ENCODE assay signal across 1 cellular context in the genomic region with DNA sequence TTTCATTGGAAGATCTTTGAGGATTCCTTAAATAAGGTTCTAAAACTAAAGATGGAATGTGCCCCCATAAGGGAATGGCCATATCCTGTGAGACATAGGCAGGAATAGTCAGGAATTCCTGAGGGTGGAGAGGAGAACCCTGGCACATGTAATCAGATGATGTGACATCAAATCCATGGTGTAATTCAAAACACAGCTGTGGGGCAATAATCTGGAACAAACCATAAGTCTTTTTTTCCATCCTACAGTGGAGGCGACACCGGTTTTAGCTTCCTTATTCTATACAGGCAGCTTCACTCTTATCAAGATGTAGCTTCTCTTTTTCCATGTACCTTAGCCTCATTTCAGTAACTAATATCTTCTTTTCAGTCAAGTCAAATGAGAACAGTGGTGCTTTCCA.
TF ChIP-seq lines count a peak whose summit lies in the region.

No MANE protein-coding gene starts in this region.

TF ChIP-seq in IMR-90, 13 proteins besides CTCF, POLR2A, EP300 and RAD21 (continued from another document):
- TF ChIP-seq, protein P1, sequence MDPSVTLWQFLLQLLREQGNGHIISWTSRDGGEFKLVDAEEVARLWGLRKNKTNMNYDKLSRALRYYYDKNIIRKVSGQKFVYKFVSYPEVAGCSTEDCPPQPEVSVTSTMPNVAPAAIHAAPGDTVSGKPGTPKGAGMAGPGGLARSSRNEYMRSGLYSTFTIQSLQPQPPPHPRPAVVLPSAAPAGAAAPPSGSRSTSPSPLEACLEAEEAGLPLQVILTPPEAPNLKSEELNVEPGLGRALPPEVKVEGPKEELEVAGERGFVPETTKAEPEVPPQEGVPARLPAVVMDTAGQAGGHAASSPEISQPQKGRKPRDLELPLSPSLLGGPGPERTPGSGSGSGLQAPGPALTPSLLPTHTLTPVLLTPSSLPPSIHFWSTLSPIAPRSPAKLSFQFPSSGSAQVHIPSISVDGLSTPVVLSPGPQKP (IDR thresholded peaks at IDR 0.05; ENCODE audit: borderline replicate concordance, low read depth, low read length), result no peak
- TF ChIP-seq CEBPB (IDR thresholded peaks at IDR 0.05; ENCODE audit: low read depth, low read length), result 0 out of 2 replicates have a peak, but pooled peaks have one; percentile 24
- no peak for TF ChIP-seq NFE2L2 (IDR thresholded peaks at IDR 0.05; ENCODE audit: low read depth, low read length)
TF ChIP-seq in IMR-90: peak in this region for 2.
